ENCODE assay signal across 29 cellular contexts in genomic region chr9:20446248-20446647, GRCh38.
"Had no signal": no experiment of that assay in that cellular context is flagged by ENCODE, and none has a peak within 500 bp of the region (broad histone marks: within the 10 kb centered on the region; RNA-seq: fewer than 3 reads in every experiment).

No MANE protein-coding gene starts in this region.

- H3K27ac ChIP-seq: epithelial cell of prostate, esophagus muscularis mucosa, foreskin keratinocyte, gastroesophageal sphincter, neural progenitor cell, parathyroid adenoma, suprapubic skin, transverse colon, upper lobe of right lung, uterus had no signal

- H3K27me3 ChIP-seq: esophagus muscularis mucosa, foreskin keratinocyte, gastroesophageal sphincter, neural progenitor cell, suprapubic skin, transverse colon, upper lobe of right lung, uterus had no signal

- H3K9me3 ChIP-seq: esophagus muscularis mucosa, gastroesophageal sphincter, mucosa of descending colon, suprapubic skin, transverse colon, upper lobe of right lung, uterus had no signal

- FAIRE-seq: colon, keratinocyte had no signal

- H3K4me3 ChIP-seq: esophagus muscularis mucosa, gastroesophageal sphincter, lung, mucosa of descending colon, neural progenitor cell, smooth muscle cell, suprapubic skin, transverse colon, upper lobe of right lung, uterus had no signal

- ATAC-seq: foreskin keratinocyte; gastroesophageal sphincter; mucosa of descending colon; natural killer cell treated with Interleukin-12 subunit alpha and Interleukin-12 subunit beta and Interleukin-15 and Interleukin-18, amount 100 ng/mL, for 72 hours; sciatic nerve; stimulated activated naive CD8-positive, alpha-beta T cell treated with anti-CD3 and anti-CD28 coated beads, Interleukin-15, amount 100 ng/mL, for 72 hours; upper lobe of right lung had no signal

- DNase-seq: effector CD8-positive, alpha-beta T cell; endodermal cell; foreskin keratinocyte; glutamatergic neuron; hypothalamus; immature natural killer cell; mucosa of descending colon; naive B cell; stimulated activated CD4-positive, alpha-beta T cell treated with anti-CD3 and anti-CD28 coated beads, Interleukin-12 subunit alpha, Interleukin-12 subunit beta, amount 100 ng/mL, for 4 hours; stimulated activated CD4-positive, alpha-beta T cell treated with anti-CD3 and anti-CD28 coated beads, Interleukin-1b, Interleukin-23, amount 100 ng/mL, for 48 hours; stimulated activated CD4-positive, alpha-beta T cell treated with anti-CD3 and anti-CD28 coated beads, Interleukin-4, amount 100 ng/mL, for 1 hour; stimulated activated CD8-positive, alpha-beta memory T cell treated with anti-CD3 and anti-CD28 coated beads, Interleukin-4, amount 100 ng/mL, for 48 hours; stimulated activated naive CD4-positive, alpha-beta T cell; stimulated activated naive CD8-positive, alpha-beta T cell treated with anti-CD3 and anti-CD28 coated beads, Interleukin-15, amount 100 ng/mL, for 72 hours; transverse colon; upper lobe of right lung; uterus had no signal

- H3K4me1 ChIP-seq: foreskin keratinocyte, neural progenitor cell, parathyroid adenoma, uterus had no signal

- H3K36me3 ChIP-seq: esophagus muscularis mucosa, gastroesophageal sphincter, neural progenitor cell, suprapubic skin, transverse colon, upper lobe of right lung, uterus had no signal
